In the genomic region with DNA sequence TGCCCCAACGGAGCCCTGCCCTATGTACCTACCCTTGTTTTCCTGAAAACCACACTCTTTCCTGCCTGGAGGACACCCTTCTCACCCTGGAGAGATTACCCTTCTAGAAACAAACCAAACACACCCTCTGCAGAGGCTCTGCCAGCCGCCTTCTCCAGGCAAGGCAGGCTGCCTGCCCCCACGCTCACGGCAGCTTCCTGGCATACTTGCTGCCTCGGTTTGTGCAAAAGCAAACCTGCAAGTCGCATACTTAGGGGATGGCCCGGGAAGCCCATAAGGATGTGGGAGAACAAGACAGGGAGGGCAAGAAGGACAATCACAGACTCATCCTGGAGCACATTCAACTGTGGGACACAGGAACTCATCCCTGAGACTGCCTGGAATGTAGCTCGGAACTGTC, we compare ENCODE assay signal across 18 cellular contexts.
"Had no signal": no experiment of that assay in that cellular context is flagged by ENCODE, and none has a peak within 500 bp of the region (broad histone marks: within the 10 kb centered on the region; RNA-seq: fewer than 3 reads in every experiment).

No MANE protein-coding gene starts in this region.

- H3K9me3 ChIP-seq: ascending aorta, colonic mucosa, esophagus squamous epithelium, gastrocnemius medialis, testis had no signal

- ATAC-seq: gastrocnemius medialis; left ventricle myocardium superior; natural killer cell treated with Interleukin-12 subunit alpha and Interleukin-12 subunit beta and Interleukin-15 and Interleukin-18, amount 100 ng/mL, for 72 hours; stimulated activated naive B cell treated with anti-CD40 and anti-IgM and Interleukin-4, amounts not matched to agents 10 μg/mL and 1 μg/mL and 100 μg/mL, for 72 hours had no signal

- H3K36me3 ChIP-seq: ascending aorta, brain microvascular endothelial cell, colonic mucosa, esophagus squamous epithelium, gastrocnemius medialis, WERI-Rb-1 had no signal

- H3K27ac ChIP-seq: ascending aorta, brain microvascular endothelial cell, colonic mucosa, WERI-Rb-1 had no signal

- DNase-seq: activated CD4-positive, alpha-beta T cell treated with anti-CD3 and anti-CD28 coated beads, Interleukin-2, amount 50 U/mL, for 1 hour; activated CD4-positive, CD25-positive, alpha-beta regulatory T cell treated with anti-CD3 and anti-CD28 coated beads, Interleukin-2, amount 50 U/mL, for 72 hours; activated gamma-delta T cell treated with Interleukin-2 at 50 U/mL for 16 hours; activated T-cell treated with anti-CD3 and anti-CD28 coated beads, Interleukin-2, amount 50 U/mL, for 1 hour; brain microvascular endothelial cell; central memory CD4-positive, alpha-beta T cell; colonic mucosa; endodermal cell; esophagus squamous epithelium; gastrocnemius medialis; left ventricle myocardium superior; stimulated activated CD4-positive, alpha-beta T cell treated with anti-CD3 and anti-CD28 coated beads, Interleukin-2, amount 100 ng/mL, for 48 hours; stimulated activated CD8-positive, alpha-beta memory T cell treated with anti-CD3 and anti-CD28 coated beads, Interleukin-4, amount 100 ng/mL, for 48 hours; stimulated activated naive B cell treated with anti-CD40 and anti-IgM and Interleukin-4, amounts not matched to agents 10 μg/mL and 1 μg/mL and 100 μg/mL, for 72 hours; testis; WERI-Rb-1 had no signal

- H3K27me3 ChIP-seq: ascending aorta, brain microvascular endothelial cell, colonic mucosa, gastrocnemius medialis, testis had no signal

- H3K4me1 ChIP-seq: ascending aorta, colonic mucosa, gastrocnemius medialis had no signal

- H3K4me3 ChIP-seq: ascending aorta, colonic mucosa, esophagus squamous epithelium, gastrocnemius medialis, testis had no signal
